In the genomic region with DNA sequence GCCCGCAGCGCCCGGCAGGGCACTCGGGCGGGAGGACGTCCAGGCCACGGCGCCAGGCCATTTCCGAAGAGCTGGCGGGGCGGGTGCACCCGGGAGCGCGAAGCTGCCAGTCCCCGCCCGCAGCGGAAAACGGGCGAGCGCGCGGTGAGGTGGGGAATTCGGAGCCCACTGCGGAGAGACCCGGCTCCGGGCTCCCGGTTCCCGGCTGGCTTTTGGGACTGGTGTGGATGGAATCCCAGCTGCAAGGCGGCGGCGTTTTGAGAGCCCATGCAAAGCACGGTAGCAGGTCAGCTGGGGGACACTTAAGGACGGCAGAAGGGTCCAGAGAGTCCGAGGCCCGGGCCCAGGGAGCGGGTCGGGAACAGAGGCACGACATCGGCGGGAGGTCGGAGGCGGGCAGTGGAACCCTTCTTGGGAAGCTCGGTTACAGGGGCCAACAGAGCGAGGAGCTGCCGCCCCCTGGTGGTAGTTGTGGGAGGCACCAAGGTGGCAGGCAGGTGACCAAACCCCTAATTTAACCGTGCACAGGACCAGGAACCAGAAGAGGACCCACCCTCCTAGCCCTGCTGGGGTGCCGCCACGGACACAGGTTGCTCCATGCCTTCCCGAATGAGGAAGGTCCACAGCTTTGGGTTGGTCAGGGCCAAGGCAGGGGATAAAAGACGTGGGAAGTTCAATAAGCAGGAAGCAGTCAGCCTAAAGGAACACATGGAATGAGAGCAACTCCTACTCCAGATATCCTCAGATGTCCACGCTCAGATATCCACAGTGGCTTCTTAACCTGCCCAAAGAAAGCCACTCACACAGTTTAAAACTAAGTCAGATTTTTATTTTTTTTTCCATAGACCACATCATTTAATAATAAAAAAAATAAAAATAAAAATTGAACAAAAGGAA, we compare ENCODE assay signal across 1 cellular context.
TF ChIP-seq lines count a peak whose summit lies in the region.

No MANE protein-coding gene starts in this region.

TF ChIP-seq in GM12878, 131 proteins besides CTCF, POLR2A, EP300 and RAD21 (continued from another document):
- TF ChIP-seq, protein P1, sequence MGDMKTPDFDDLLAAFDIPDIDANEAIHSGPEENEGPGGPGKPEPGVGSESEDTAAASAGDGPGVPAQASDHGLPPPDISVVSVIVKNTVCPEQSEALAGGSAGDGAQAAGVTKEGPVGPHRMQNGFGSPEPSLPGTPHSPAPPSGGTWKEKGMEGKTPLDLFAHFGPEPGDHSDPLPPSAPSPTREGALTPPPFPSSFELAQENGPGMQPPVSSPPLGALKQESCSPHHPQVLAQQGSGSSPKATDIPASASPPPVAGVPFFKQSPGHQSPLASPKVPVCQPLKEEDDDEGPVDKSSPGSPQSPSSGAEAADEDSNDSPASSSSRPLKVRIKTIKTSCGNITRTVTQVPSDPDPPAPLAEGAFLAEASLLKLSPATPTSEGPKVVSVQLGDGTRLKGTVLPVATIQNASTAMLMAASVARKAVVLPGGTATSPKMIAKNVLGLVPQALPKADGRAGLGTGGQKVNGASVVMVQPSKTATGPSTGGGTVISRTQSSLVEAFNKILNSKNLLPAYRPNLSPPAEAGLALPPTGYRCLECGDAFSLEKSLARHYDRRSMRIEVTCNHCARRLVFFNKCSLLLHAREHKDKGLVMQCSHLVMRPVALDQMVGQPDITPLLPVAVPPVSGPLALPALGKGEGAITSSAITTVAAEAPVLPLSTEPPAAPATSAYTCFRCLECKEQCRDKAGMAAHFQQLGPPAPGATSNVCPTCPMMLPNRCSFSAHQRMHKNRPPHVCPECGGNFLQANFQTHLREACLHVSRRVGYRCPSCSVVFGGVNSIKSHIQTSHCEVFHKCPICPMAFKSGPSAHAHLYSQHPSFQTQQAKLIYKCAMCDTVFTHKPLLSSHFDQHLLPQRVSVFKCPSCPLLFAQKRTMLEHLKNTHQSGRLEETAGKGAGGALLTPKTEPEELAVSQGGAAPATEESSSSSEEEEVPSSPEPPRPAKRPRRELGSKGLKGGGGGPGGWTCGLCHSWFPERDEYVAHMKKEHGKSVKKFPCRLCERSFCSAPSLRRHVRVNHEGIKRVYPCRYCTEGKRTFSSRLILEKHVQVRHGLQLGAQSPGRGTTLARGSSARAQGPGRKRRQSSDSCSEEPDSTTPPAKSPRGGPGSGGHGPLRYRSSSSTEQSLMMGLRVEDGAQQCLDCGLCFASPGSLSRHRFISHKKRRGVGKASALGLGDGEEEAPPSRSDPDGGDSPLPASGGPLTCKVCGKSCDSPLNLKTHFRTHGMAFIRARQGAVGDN (IDR thresholded peaks at IDR 0.05), result no peak
- TF ChIP-seq BACH1 (IDR thresholded peaks at IDR 0.05; ENCODE audit: borderline replicate concordance), result peak; percentile 20; the same call in 1 of the 2 replicates
- TF ChIP-seq SMC3 (IDR thresholded peaks at IDR 0.05; ENCODE audit: borderline replicate concordance, low read length), result peak; percentile 92
- TF ChIP-seq, protein P2, sequence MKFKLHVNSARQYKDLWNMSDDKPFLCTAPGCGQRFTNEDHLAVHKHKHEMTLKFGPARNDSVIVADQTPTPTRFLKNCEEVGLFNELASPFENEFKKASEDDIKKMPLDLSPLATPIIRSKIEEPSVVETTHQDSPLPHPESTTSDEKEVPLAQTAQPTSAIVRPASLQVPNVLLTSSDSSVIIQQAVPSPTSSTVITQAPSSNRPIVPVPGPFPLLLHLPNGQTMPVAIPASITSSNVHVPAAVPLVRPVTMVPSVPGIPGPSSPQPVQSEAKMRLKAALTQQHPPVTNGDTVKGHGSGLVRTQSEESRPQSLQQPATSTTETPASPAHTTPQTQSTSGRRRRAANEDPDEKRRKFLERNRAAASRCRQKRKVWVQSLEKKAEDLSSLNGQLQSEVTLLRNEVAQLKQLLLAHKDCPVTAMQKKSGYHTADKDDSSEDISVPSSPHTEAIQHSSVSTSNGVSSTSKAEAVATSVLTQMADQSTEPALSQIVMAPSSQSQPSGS (IDR thresholded peaks at IDR 0.05; ENCODE audit: low read length), result no peak
- no peak for TF ChIP-seq ZNF622 (IDR thresholded peaks at IDR 0.05)
- no peak for TF ChIP-seq NFYA (IDR thresholded peaks at IDR 0.05; ENCODE audit: borderline replicate concordance, low read depth, low read length)
- TF ChIP-seq EZH2 (IDR thresholded peaks at IDR 0.05; ENCODE audit: borderline replicate concordance, control insufficient read depth, low read depth, low read length), result no peak
- TF ChIP-seq SREBF2 (IDR thresholded peaks at IDR 0.05; ENCODE audit: low read length), result no peak
- 0 out of 2 replicates have a peak, but pooled peaks have one; percentile 42 for TF ChIP-seq POLR2AphosphoS2 (IDR thresholded peaks at IDR 0.05; ENCODE audit: low read depth, low read length)
- no peak for TF ChIP-seq KDM1A (IDR thresholded peaks at IDR 0.05; ENCODE audit: borderline replicate concordance)
- TF ChIP-seq MYC (IDR thresholded peaks at IDR 0.05; ENCODE audit: insufficient read depth, insufficient read length, insufficient replicate concordance, low read length, severe bottlenecking), result no peak
- no peak; the same call in 1 of the 2 replicates for TF ChIP-seq SIN3A (IDR thresholded peaks at IDR 0.05; ENCODE audit: low read depth, low read length)
- no peak for TF ChIP-seq BRCA1 (IDR thresholded peaks at IDR 0.05; ENCODE audit: low read depth, low read length)
- TF ChIP-seq ZNF217 (IDR thresholded peaks at IDR 0.05), result no peak
- TF ChIP-seq, protein P3, sequence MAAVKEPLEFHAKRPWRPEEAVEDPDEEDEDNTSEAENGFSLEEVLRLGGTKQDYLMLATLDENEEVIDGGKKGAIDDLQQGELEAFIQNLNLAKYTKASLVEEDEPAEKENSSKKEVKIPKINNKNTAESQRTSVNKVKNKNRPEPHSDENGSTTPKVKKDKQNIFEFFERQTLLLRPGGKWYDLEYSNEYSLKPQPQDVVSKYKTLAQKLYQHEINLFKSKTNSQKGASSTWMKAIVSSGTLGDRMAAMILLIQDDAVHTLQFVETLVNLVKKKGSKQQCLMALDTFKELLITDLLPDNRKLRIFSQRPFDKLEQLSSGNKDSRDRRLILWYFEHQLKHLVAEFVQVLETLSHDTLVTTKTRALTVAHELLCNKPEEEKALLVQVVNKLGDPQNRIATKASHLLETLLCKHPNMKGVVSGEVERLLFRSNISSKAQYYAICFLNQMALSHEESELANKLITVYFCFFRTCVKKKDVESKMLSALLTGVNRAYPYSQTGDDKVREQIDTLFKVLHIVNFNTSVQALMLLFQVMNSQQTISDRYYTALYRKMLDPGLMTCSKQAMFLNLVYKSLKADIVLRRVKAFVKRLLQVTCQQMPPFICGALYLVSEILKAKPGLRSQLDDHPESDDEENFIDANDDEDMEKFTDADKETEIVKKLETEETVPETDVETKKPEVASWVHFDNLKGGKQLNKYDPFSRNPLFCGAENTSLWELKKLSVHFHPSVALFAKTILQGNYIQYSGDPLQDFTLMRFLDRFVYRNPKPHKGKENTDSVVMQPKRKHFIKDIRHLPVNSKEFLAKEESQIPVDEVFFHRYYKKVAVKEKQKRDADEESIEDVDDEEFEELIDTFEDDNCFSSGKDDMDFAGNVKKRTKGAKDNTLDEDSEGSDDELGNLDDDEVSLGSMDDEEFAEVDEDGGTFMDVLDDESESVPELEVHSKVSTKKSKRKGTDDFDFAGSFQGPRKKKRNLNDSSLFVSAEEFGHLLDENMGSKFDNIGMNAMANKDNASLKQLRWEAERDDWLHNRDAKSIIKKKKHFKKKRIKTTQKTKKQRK (IDR thresholded peaks at IDR 0.05; ENCODE audit: low read depth, low read length), result no peak
- TF ChIP-seq RUNX3 (IDR thresholded peaks at IDR 0.05; ENCODE audit: low read length), result peak; percentile 50; the same call in 1 of the 2 replicates
